ENCODE assay signal across 16 cellular contexts in the genomic region with DNA sequence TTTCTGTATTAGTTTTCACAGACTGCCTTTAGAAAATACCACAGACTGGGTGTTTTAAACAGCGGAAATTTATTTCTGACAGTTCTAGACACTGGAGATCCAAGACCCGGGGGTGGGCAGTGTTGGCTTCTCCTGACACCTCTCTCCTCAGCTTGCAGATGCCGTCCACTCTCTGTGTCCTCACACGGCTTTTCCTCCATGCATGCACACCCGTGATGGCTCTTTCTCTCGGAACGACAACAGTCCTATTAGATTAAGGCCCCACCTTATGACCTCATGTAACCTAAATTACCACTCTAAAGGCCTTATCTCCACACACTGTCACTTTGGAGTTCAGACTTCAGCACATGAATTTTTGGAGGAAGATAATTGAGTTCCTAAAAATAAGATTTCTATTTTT.
DNase-seq lines count a peak whose midpoint lies in the region; ATAC-seq and TF ChIP-seq lines count a peak whose summit lies in the region.
"Had no signal": no experiment of that assay in that cellular context is flagged by ENCODE, and none has a peak within 500 bp of the region (broad histone marks: within the 10 kb centered on the region; RNA-seq: fewer than 3 reads in every experiment).

No MANE protein-coding gene starts in this region.

- H3K4me1 ChIP-seq in heart left ventricle = peaks cover 0 to 41% (median 10%) of the 10 kb centered on the region in 12 donors
- peaks cover 0 to 14% of the 10 kb centered on the region in 2 donors for H3K4me1 ChIP-seq in right atrium auricular region
- H3K4me1 ChIP-seq: HAP-1 had no signal

- no peak for TF ChIP-seq CTCF in heart left ventricle (IDR thresholded peaks at IDR 0.05)
- TF ChIP-seq CTCF in right atrium auricular region (IDR thresholded peaks at IDR 0.05) = no peak

- no peak for TF ChIP-seq POLR2A in heart left ventricle (IDR thresholded peaks at IDR 0.05)

- no peak overlapping the region for H3K4me3 ChIP-seq in heart left ventricle
- H3K4me3 ChIP-seq in right atrium auricular region = no peak overlapping the region
- H3K4me3 ChIP-seq: BLaER1 treated with 17β-estradiol and CSF1 and Interleukin-3, amounts not matched to agents 10 nM and 100 nM; HAP-1 had no signal

- H3K27me3 ChIP-seq in heart left ventricle (no peaks in the 10 kb centered on the region), right atrium auricular region (no peaks in the 10 kb centered on the region)
- H3K27me3 ChIP-seq: BLaER1 treated with 17β-estradiol and CSF1 and Interleukin-3, amounts not matched to agents 10 nM and 100 nM had no signal

- H3K9me3 ChIP-seq in heart left ventricle (no peaks in the 10 kb centered on the region), right atrium auricular region (no peaks in the 10 kb centered on the region)
- H3K9me3 ChIP-seq: BLaER1 treated with 17β-estradiol and CSF1 and Interleukin-3, amounts not matched to agents 10 nM and 100 nM; HAP-1 had no signal

- intact Hi-C loops in Right ventricle myocardium inferior (cut with DNase I) (loop anchor here (2.0 to 10.0 kb wide), 3 partner anchors 77 to 146 kb away; partner anchors contain the start of gene VWC2), cardiac septum (cut with DNase I) (loop anchor here (10.0 kb wide), 1 partner anchor 146 kb away; no protein-coding TSS in a partner anchor), heart left ventricle (cut with DNase I) (loop anchor here in 7 of 10 donors (1.0 to 10.0 kb wide), 7 partner anchors 143 to 536 kb away; partner anchors contain the start of gene VWC2 (in 2 of the 7))

- H3K27ac ChIP-seq in heart left ventricle = peak overlapping the region in 11 of 12 donors; percentile 54 to 94 (median 76)
- peak overlapping the region; percentile 57 to 82 for H3K27ac ChIP-seq in right atrium auricular region
- H3K27ac ChIP-seq: BLaER1 treated with 17β-estradiol and CSF1 and Interleukin-3, amounts not matched to agents 10 nM and 100 nM; HL-60 had no signal

- WGBS in heart left ventricle, 4 donors = 36 to 56% (median 43%) methylated on average over 7 of the region's 7 CpGs

- DNase-seq in Right ventricle myocardium inferior (ENCODE audit: missing footprints) (no peak), cardiac septum (ENCODE audit: low spot score) (no peak), heart left ventricle (peak in 4 of 5 donors; percentile 38 to 61 (median 56)), right atrium auricular region (ENCODE audit: low spot score) (no peak), activated gamma-delta T cell treated with Interleukin-2 at 50 U/mL for 16 hours (no peak), NCI-H524 treated with DMSO at 0.1 percent for 48 hours (lab: John Stamatoyannopoulos, UW) (no peak)
- DNase-seq: 8988T; AML-193; CD4-positive, CD25-positive, alpha-beta regulatory T cell; DMS53; GOT3 had no signal

- H3K36me3 ChIP-seq in heart left ventricle (no peaks in the 10 kb centered on the region), right atrium auricular region (no peaks in the 10 kb centered on the region)
- H3K36me3 ChIP-seq: BLaER1 treated with 17β-estradiol and CSF1 and Interleukin-3, amounts not matched to agents 10 nM and 100 nM; HAP-1 had no signal

- ATAC-seq in Right ventricle myocardium inferior = peak; percentile 94
- ATAC-seq in heart left ventricle = peak; percentile 94 to 98 (median 96)
- ATAC-seq in GM21723 (IDR thresholded peaks at IDR 0.05; ENCODE audit: unreplicated experiment) = no peak
- ATAC-seq in HG03175 (IDR thresholded peaks at IDR 0.05; ENCODE audit: unreplicated experiment) = no peak

Comparison
In these comparisons a context has a peak if more than half of its experiments do, and no peak if none do; other contexts are left out.
1. DNase-seq: peak in heart left ventricle (4 of 5); none in Right ventricle myocardium inferior (single experiment), cardiac septum (single experiment), right atrium auricular region (single experiment), activated gamma-delta T cell treated with Interleukin-2 at 50 U/mL for 16 hours (single experiment) and NCI-H524 treated with DMSO at 0.1 percent for 48 hours (single experiment).
2. ATAC-seq: peak in Right ventricle myocardium inferior (single experiment) and heart left ventricle (4 of 4); none in GM21723 (single experiment) and HG03175 (single experiment).